ENCODE assay signal across 1 cellular context in the genomic region with DNA sequence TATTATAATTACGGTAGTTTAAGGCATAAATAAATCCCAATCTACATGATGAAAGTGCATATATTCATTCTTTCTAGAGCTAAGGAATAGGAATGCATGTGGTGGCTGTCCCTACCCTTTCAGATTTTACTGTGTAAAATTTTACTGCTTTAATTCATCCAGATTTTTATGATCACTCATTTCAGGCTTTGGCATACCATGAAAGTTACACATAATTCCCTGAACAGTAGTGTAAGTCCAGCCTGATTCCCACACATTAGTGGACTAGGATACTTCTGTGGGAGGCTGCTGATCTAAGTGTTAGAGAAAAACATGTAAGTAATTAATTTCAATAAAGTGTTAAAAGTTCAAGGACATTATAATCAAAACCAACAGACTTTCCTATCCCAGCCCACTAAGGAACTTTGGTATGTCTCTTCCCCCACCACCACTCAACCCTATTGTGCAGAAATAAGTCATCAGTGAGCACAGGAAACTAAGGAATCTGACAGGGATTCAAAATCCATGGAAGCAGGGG.
TF ChIP-seq lines count a peak whose summit lies in the region.

No MANE protein-coding gene starts in this region.

TF ChIP-seq in endothelial cell of umbilical vein, 7 proteins besides CTCF, POLR2A, EP300 and RAD21 (continued from another document):
- TF ChIP-seq, protein P1, sequence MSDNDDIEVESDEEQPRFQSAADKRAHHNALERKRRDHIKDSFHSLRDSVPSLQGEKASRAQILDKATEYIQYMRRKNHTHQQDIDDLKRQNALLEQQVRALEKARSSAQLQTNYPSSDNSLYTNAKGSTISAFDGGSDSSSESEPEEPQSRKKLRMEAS (IDR thresholded peaks at IDR 0.05; ENCODE audit: insufficient read depth, insufficient read length) = no peak
- TF ChIP-seq EZH2 (IDR thresholded peaks at IDR 0.05; ENCODE audit: borderline replicate concordance, low read depth, low read length, severe bottlenecking) = no peak
- TF ChIP-seq MYC (IDR thresholded peaks at IDR 0.05; ENCODE audit: low read depth, low read length) = no peak
- no peak for TF ChIP-seq FOS (IDR thresholded peaks at IDR 0.05; ENCODE audit: borderline replicate concordance, insufficient read depth, low read length)
